10 cellular contexts compared by ENCODE assay signal in genomic region chr9:83977196-83977595, GRCh38. TPM values are rescaled to one million over a fixed set of nuclear protein-coding genes. Genes with fewer than 3 reads are reported as not detected.
DNase-seq lines count a peak whose midpoint lies in the region; ATAC-seq and TF ChIP-seq lines count a peak whose summit lies in the region.
"Had no signal": no experiment of that assay in that cellular context is flagged by ENCODE, and none has a peak within 500 bp of the region (broad histone marks: within the 10 kb centered on the region; RNA-seq: fewer than 3 reads in every experiment).

No MANE protein-coding gene starts in this region.

- no peaks in the 10 kb centered on the region for H3K27me3 Mint-ChIP-seq in activated naive CD4-positive, alpha-beta T cell treated with anti-CD3 and anti-CD28 coated beads for 36 hours (ENCODE audit: low read depth)
- H3K27me3 Mint-ChIP-seq in activated CD4-positive, alpha-beta memory T cell treated with anti-CD3 and anti-CD28 coated beads, Interleukin-2, amount 10 ng/mL, durations not matched to agents 7 days and 5 days, result no peaks in the 10 kb centered on the region
- H3K27me3 Mint-ChIP-seq in glutamatergic neuron (ENCODE audit: unreplicated experiment), result peaks cover 16% of the 10 kb centered on the region
- no peaks in the 10 kb centered on the region for H3K27me3 Mint-ChIP-seq in stimulated activated naive CD8-positive, alpha-beta T cell treated with anti-CD3 and anti-CD28 coated beads, Interleukin-15, amount 100 ng/mL, for 72 hours

- CTCF ChIA-PET in activated naive CD4-positive, alpha-beta T cell treated with anti-CD3 and anti-CD28 coated beads for 36 hours (lab: Charles Lee), result no interaction called here
- CTCF ChIA-PET in activated CD4-positive, alpha-beta memory T cell treated with anti-CD3 and anti-CD28 coated beads, Interleukin-2, amount 10 ng/mL, durations not matched to agents 7 days and 5 days (lab: Charles Lee), result interaction anchor here (0.7 to 1.2 kb wide), 4 partner anchors 13 to 284 kb away, joined by 3 to 4 read pairs (median 4); a partner anchor contains a TSS

- peak overlapping the region; percentile 99 for H3K27ac Mint-ChIP-seq in activated naive CD4-positive, alpha-beta T cell treated with anti-CD3 and anti-CD28 coated beads for 36 hours
- H3K27ac Mint-ChIP-seq in activated CD4-positive, alpha-beta memory T cell treated with anti-CD3 and anti-CD28 coated beads, Interleukin-2, amount 10 ng/mL, durations not matched to agents 7 days and 5 days, result peak overlapping the region; percentile 42
- H3K27ac Mint-ChIP-seq in glutamatergic neuron (ENCODE audit: unreplicated experiment), result no peak overlapping the region
- peak overlapping the region; percentile 31 to 95 for H3K27ac Mint-ChIP-seq in stimulated activated naive CD8-positive, alpha-beta T cell treated with anti-CD3 and anti-CD28 coated beads, Interleukin-15, amount 100 ng/mL, for 72 hours

- TF ChIP-seq CTCF in glutamatergic neuron (IDR thresholded peaks at IDR 0.05; ENCODE audit: partially characterized antibody, unreplicated experiment), result no peak

- intact Hi-C loops in activated naive CD4-positive, alpha-beta T cell treated with anti-CD3 and anti-CD28 coated beads for 36 hours (cut with micrococcal nuclease), result no loop called here

- ATAC-seq in stimulated activated naive CD8-positive, alpha-beta T cell treated with anti-CD3 and anti-CD28 coated beads, Interleukin-15, amount 100 ng/mL, for 72 hours, result no peak
- ATAC-seq in GM18870 (IDR thresholded peaks at IDR 0.05; ENCODE audit: unreplicated experiment) (no peak), GM18520 (IDR thresholded peaks at IDR 0.05; ENCODE audit: unreplicated experiment) (no peak)

- peaks cover 47% of the 10 kb centered on the region for H3K4me1 Mint-ChIP-seq in activated naive CD4-positive, alpha-beta T cell treated with anti-CD3 and anti-CD28 coated beads for 36 hours (ENCODE audit: low read depth)
- peaks cover 56% of the 10 kb centered on the region for H3K4me1 Mint-ChIP-seq in activated CD4-positive, alpha-beta memory T cell treated with anti-CD3 and anti-CD28 coated beads, Interleukin-2, amount 10 ng/mL, durations not matched to agents 7 days and 5 days
- peaks cover 31% of the 10 kb centered on the region for H3K4me1 Mint-ChIP-seq in glutamatergic neuron (ENCODE audit: low read depth, unreplicated experiment)
- peaks cover 57% of the 10 kb centered on the region for H3K4me1 Mint-ChIP-seq in stimulated activated naive CD8-positive, alpha-beta T cell treated with anti-CD3 and anti-CD28 coated beads, Interleukin-15, amount 100 ng/mL, for 72 hours

- DNase-seq in activated naive CD4-positive, alpha-beta T cell treated with anti-CD3 and anti-CD28 coated beads for 36 hours, result no peak
- no peak for DNase-seq in activated naive CD4-positive, alpha-beta T cell treated with anti-CD3 and anti-CD28 coated beads, Interleukin-2, amount 50 U/mL, for 16 hours
- no peak for DNase-seq in activated CD4-positive, alpha-beta memory T cell treated with anti-CD3 and anti-CD28 coated beads, Interleukin-2, amount 10 ng/mL, durations not matched to agents 7 days and 5 days
- DNase-seq in glutamatergic neuron, result no peak
- no peak for DNase-seq in stimulated activated naive CD8-positive, alpha-beta T cell treated with anti-CD3 and anti-CD28 coated beads, Interleukin-15, amount 100 ng/mL, for 72 hours
- DNase-seq in LoVo (ENCODE audit: low spot score), result no peak
- DNase-seq: kidney, NCI-H748 treated with DMSO at 0.1 percent for 48 hours had no signal

- H3K36me3 Mint-ChIP-seq in activated naive CD4-positive, alpha-beta T cell treated with anti-CD3 and anti-CD28 coated beads for 36 hours (ENCODE audit: low read depth), result peaks cover 72% of the 10 kb centered on the region
- H3K36me3 Mint-ChIP-seq in activated CD4-positive, alpha-beta memory T cell treated with anti-CD3 and anti-CD28 coated beads, Interleukin-2, amount 10 ng/mL, durations not matched to agents 7 days and 5 days (ENCODE audit: low read depth), result peaks cover 77% of the 10 kb centered on the region
- H3K36me3 Mint-ChIP-seq in glutamatergic neuron (ENCODE audit: unreplicated experiment), result no peaks in the 10 kb centered on the region

- H3K9me3 Mint-ChIP-seq in activated naive CD4-positive, alpha-beta T cell treated with anti-CD3 and anti-CD28 coated beads for 36 hours, result no peaks in the 10 kb centered on the region
- H3K9me3 Mint-ChIP-seq in activated CD4-positive, alpha-beta memory T cell treated with anti-CD3 and anti-CD28 coated beads, Interleukin-2, amount 10 ng/mL, durations not matched to agents 7 days and 5 days, result no peaks in the 10 kb centered on the region
- H3K9me3 Mint-ChIP-seq in glutamatergic neuron (ENCODE audit: unreplicated experiment), result peaks cover 16% of the 10 kb centered on the region
- no peaks in the 10 kb centered on the region for H3K9me3 Mint-ChIP-seq in stimulated activated naive CD8-positive, alpha-beta T cell treated with anti-CD3 and anti-CD28 coated beads, Interleukin-15, amount 100 ng/mL, for 72 hours

- peak overlapping the region; percentile 89 for H3K4me3 Mint-ChIP-seq in activated naive CD4-positive, alpha-beta T cell treated with anti-CD3 and anti-CD28 coated beads for 36 hours
- peak overlapping the region; percentile 97 for H3K4me3 Mint-ChIP-seq in activated CD4-positive, alpha-beta memory T cell treated with anti-CD3 and anti-CD28 coated beads, Interleukin-2, amount 10 ng/mL, durations not matched to agents 7 days and 5 days
- H3K4me3 Mint-ChIP-seq in glutamatergic neuron (ENCODE audit: unreplicated experiment), result peak overlapping the region; percentile 99
- peak overlapping the region; percentile 84 to 97 for H3K4me3 Mint-ChIP-seq in stimulated activated naive CD8-positive, alpha-beta T cell treated with anti-CD3 and anti-CD28 coated beads, Interleukin-15, amount 100 ng/mL, for 72 hours

- POLR2A ChIA-PET in activated CD4-positive, alpha-beta memory T cell treated with anti-CD3 and anti-CD28 coated beads, Interleukin-2, amount 10 ng/mL, durations not matched to agents 7 days and 5 days (lab: Charles Lee), result interaction anchor here (0.7 to 2.5 kb wide), 5 partner anchors 10 to 21 kb away, joined by 3 to 15 read pairs (median 6); a partner anchor contains a TSS

RNA-seq across cellular contexts. Expression of gene HNRNPK, which starts 2.8 kb away (rescaled TPM):
- 100 to 1,000 TPM; 679 to 704 TPM for total RNA-seq in activated naive CD4-positive, alpha-beta T cell treated with anti-CD3 and anti-CD28 coated beads for 36 hours
- 100 to 1,000 TPM; 614 to 616 TPM for total RNA-seq in activated CD4-positive, alpha-beta memory T cell treated with anti-CD3 and anti-CD28 coated beads, Interleukin-2, amount 10 ng/mL, durations not matched to agents 7 days and 5 days
- total RNA-seq in glutamatergic neuron (ENCODE audit: unreplicated experiment), result 763 TPM

RNA-seq across cellular contexts. Expression of gene RMI1, which starts 3.4 kb away (rescaled TPM):
- 10 to 100 TPM; 19.2 to 19.3 TPM for total RNA-seq in activated naive CD4-positive, alpha-beta T cell treated with anti-CD3 and anti-CD28 coated beads for 36 hours
- total RNA-seq in activated CD4-positive, alpha-beta memory T cell treated with anti-CD3 and anti-CD28 coated beads, Interleukin-2, amount 10 ng/mL, durations not matched to agents 7 days and 5 days, result 10 to 100 TPM; 22.1 to 22.4 TPM
- 24.2 TPM for total RNA-seq in glutamatergic neuron (ENCODE audit: unreplicated experiment)

RNA-seq across cellular contexts. Expression of gene KIF27, which starts 56.0 kb away (rescaled TPM):
- 1 to 10 TPM; 2.7 to 3.8 TPM for total RNA-seq in activated naive CD4-positive, alpha-beta T cell treated with anti-CD3 and anti-CD28 coated beads for 36 hours
- total RNA-seq in activated CD4-positive, alpha-beta memory T cell treated with anti-CD3 and anti-CD28 coated beads, Interleukin-2, amount 10 ng/mL, durations not matched to agents 7 days and 5 days, result 1 to 10 TPM; 2.3 TPM
- 4.2 TPM for total RNA-seq in glutamatergic neuron (ENCODE audit: unreplicated experiment)
